Comparison of ENCODE assay signal across 1 cellular context in genomic region chr1:111980684-111981083, GRCh38.
TF ChIP-seq lines count a peak whose summit lies in the region.

No MANE protein-coding gene starts in this region.

TF ChIP-seq in GM12878, 131 proteins besides CTCF, POLR2A, EP300 and RAD21 (continued from another document):
- no peak for TF ChIP-seq SKIL (IDR thresholded peaks at IDR 0.05; ENCODE audit: low read depth, poor library complexity, severe bottlenecking)
- no peak for TF ChIP-seq TCF3 (IDR thresholded peaks at IDR 0.05; ENCODE audit: borderline replicate concordance, insufficient read depth, low read depth, low read length)
- no peak for TF ChIP-seq KDM1A (IDR thresholded peaks at IDR 0.05; ENCODE audit: borderline replicate concordance)
- TF ChIP-seq USF2 (IDR thresholded peaks at IDR 0.05; ENCODE audit: borderline replicate concordance, low read depth, low read length): no peak
- TF ChIP-seq ZNF274 (IDR thresholded peaks at IDR 0.05; ENCODE audit: insufficient read depth, insufficient read length): no peak
TF ChIP-seq in GM12878: peak in this region for 0.
